ENCODE assay signal across 17 cellular contexts in the genomic region with DNA sequence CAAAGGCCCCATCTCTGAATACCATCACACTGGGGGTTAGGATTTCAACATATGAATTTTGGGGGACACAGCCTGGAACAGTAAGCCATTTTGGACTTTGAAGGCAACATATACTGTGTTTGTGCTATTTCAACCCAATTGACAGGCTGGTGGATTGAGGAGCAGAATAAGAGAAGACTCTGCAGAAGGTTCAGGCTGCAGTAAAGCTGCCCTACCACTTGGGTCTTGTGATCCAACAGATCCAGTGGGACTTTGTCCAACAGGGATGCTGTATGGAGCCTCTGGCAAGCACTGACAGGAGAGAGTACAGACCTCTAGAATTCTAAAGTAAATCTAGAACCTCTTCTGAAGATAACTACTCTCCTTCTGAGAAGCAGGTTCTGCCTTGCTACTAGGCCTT. TPM values are rescaled to one million over a fixed set of nuclear protein-coding genes. Genes with fewer than 3 reads are reported as not detected.
DNase-seq lines count a peak whose midpoint lies in the region; ATAC-seq and TF ChIP-seq lines count a peak whose summit lies in the region.
"Had no signal": no experiment of that assay in that cellular context is flagged by ENCODE, and none has a peak within 500 bp of the region (broad histone marks: within the 10 kb centered on the region; RNA-seq: fewer than 3 reads in every experiment).

No MANE protein-coding gene starts in this region.

- H3K36me3 Mint-ChIP-seq in CD4-positive, alpha-beta T cell (ENCODE audit: low read depth), result no peaks in the 10 kb centered on the region
- H3K36me3 Mint-ChIP-seq in T-helper 17 cell (ENCODE audit: low read depth) (no peaks in the 10 kb centered on the region), memory B cell (peaks cover under 1% of the 10 kb centered on the region)

- no peak for TF ChIP-seq CTCF in CD4-positive, alpha-beta T cell (IDR thresholded peaks at IDR 0.05)
- TF ChIP-seq CTCF in GM12864 (IDR thresholded peaks at IDR 0.05; ENCODE audit: low read depth, low read length, missing control alignments) (peak; percentile 20), osteoblast (IDR thresholded peaks at IDR 0.05; ENCODE audit: extremely low read depth, low read depth, low read length) (no peak)

- no peaks in the 10 kb centered on the region for H3K4me1 ChIP-seq in osteoblast (ENCODE audit: insufficient read depth, low read length)

- CTCF ChIA-PET in CD4-positive, alpha-beta T cell (lab: Charles Lee), result interaction anchor here (0.5 kb wide), 1 partner anchor 117 kb away, joined by 3 read pairs; no protein-coding TSS in a partner anchor

- no peak overlapping the region for H3K4me2 ChIP-seq in osteoblast (ENCODE audit: insufficient read depth, low read length)

- H3K4me3 ChIP-seq in GM12864 (ENCODE audit: low read depth, low read length) (no peak overlapping the region), osteoblast (ENCODE audit: insufficient read depth, low read length) (no peak overlapping the region)
- H3K4me3 ChIP-seq: GM23248 had no signal

- DNase-seq in CD4-positive, alpha-beta T cell, result no peak
- DNase-seq in GM12864 (ENCODE audit: low read depth) (no peak), T-helper 17 cell (no peak), memory B cell (ENCODE audit: low spot score in 2 of 2) (no peak), osteoblast (ENCODE audit: insufficient read length, low spot score, missing footprints) (no peak)
- DNase-seq: BE2C; CD8-positive, alpha-beta memory T cell; KBM-7; NCI-H1048; NCI-H1436 treated with DMSO at 0.1 percent for 48 hours; NCI-H2081; NCI-H524; SHP77 had no signal

- H3K27me3 ChIP-seq in CD4-positive, alpha-beta T cell (ENCODE audit: control insufficient read depth, insufficient read depth, low read length), result peaks cover 9% of the 10 kb centered on the region
- peaks cover 39% of the 10 kb centered on the region for H3K27me3 ChIP-seq in osteoblast (ENCODE audit: insufficient read depth, low read length)
- H3K27me3 ChIP-seq: BE2C had no signal

- no peak for ATAC-seq in CD4-positive, alpha-beta T cell (ENCODE audit: poor library complexity)
- ATAC-seq in T-helper 17 cell (no peak), memory B cell (ENCODE audit: low read depth) (no peak), GM18519 (IDR thresholded peaks at IDR 0.05; ENCODE audit: low FRiP score, unreplicated experiment) (no peak), HG03378 (IDR thresholded peaks at IDR 0.05; ENCODE audit: unreplicated experiment) (no peak)

- no peaks in the 10 kb centered on the region for H3K36me3 ChIP-seq in osteoblast (ENCODE audit: insufficient read depth, low read length)
- H3K36me3 ChIP-seq: BE2C had no signal

- H3K27me3 Mint-ChIP-seq in CD4-positive, alpha-beta T cell, result peaks cover 20% of the 10 kb centered on the region
- peaks cover 18% of the 10 kb centered on the region for H3K27me3 Mint-ChIP-seq in T-helper 17 cell
- H3K27me3 Mint-ChIP-seq in memory B cell, result peaks cover 2% of the 10 kb centered on the region

- H3K9me3 Mint-ChIP-seq in CD4-positive, alpha-beta T cell, result no peaks in the 10 kb centered on the region
- H3K9me3 Mint-ChIP-seq in memory B cell, result no peaks in the 10 kb centered on the region
- H3K9me3 Mint-ChIP-seq: CD8-positive, alpha-beta memory T cell had no signal

- H3K27ac ChIP-seq in CD4-positive, alpha-beta T cell (ENCODE audit: low read depth, low read length), result no peak overlapping the region
- H3K27ac ChIP-seq in osteoblast (ENCODE audit: low read depth, low read length), result no peak overlapping the region
- H3K27ac ChIP-seq: GM23248 had no signal

- no peaks in the 10 kb centered on the region for H4K20me1 ChIP-seq in osteoblast (ENCODE audit: insufficient read depth, low read length)

- no peaks in the 10 kb centered on the region for H3K79me2 ChIP-seq in osteoblast (ENCODE audit: insufficient read depth, low read length)

- H3K27ac Mint-ChIP-seq in CD4-positive, alpha-beta T cell, result no peak overlapping the region
- no peak overlapping the region for H3K27ac Mint-ChIP-seq in T-helper 17 cell
- H3K27ac Mint-ChIP-seq in memory B cell, result no peak overlapping the region

- H3K4me1 Mint-ChIP-seq in CD4-positive, alpha-beta T cell (ENCODE audit: low read depth), result peaks cover 18% of the 10 kb centered on the region
- H3K4me1 Mint-ChIP-seq in T-helper 17 cell (peaks cover 8% of the 10 kb centered on the region), memory B cell (peaks cover 17% of the 10 kb centered on the region)

- H2AFZ ChIP-seq in osteoblast (ENCODE audit: low read length), result no peak overlapping the region
- H2AFZ ChIP-seq: GM23248 had no signal

- intact Hi-C loops in CD4-positive, alpha-beta T cell (cut with DNase I, micrococcal nuclease), result no loop called here

- peak overlapping the region; percentile 45 for H3K4me3 Mint-ChIP-seq in CD4-positive, alpha-beta T cell
- H3K4me3 Mint-ChIP-seq in T-helper 17 cell (peak overlapping the region; percentile 66), memory B cell (peak overlapping the region; percentile 47)

- POLR2A ChIA-PET in CD4-positive, alpha-beta T cell (lab: Charles Lee), result no interaction called here

- H3K9me3 ChIP-seq in CD4-positive, alpha-beta T cell (ENCODE audit: control insufficient read depth, low read length), result no peaks in the 10 kb centered on the region
- no peaks in the 10 kb centered on the region for H3K9me3 ChIP-seq in T-helper 17 cell (ENCODE audit: control insufficient read depth, low read length, poor library complexity, severe bottlenecking)
- H3K9me3 ChIP-seq in osteoblast (ENCODE audit: low read depth, low read length), result no peaks in the 10 kb centered on the region
- H3K9me3 ChIP-seq: BE2C had no signal

RNA-seq across cellular contexts. Expression of gene BCL2L10, which starts 1.1 kb away (rescaled TPM):
- under 1 TPM; 0.20 to 0.55 TPM for total RNA-seq in CD4-positive, alpha-beta T cell
- total RNA-seq in T-helper 17 cell, result not detected
- not detected in 2 replicates for total RNA-seq in osteoblast
- total RNA-seq: GM23248; T-helper 1 cell treated with Interleukin-12 subunit alpha and Interleukin-12 subunit beta and Interleukin-4 antibody, amounts not matched to agents 30 ng/mL and 1 ng/mL, for 36 hours had no signal
